Comparison of ENCODE assay signal across 22 cellular contexts in genomic region chrX:41588271-41588670, GRCh38.
"Had no signal": no experiment of that assay in that cellular context is flagged by ENCODE, and none has a peak within 500 bp of the region (broad histone marks: within the 10 kb centered on the region; RNA-seq: fewer than 3 reads in every experiment).

No MANE protein-coding gene starts in this region.

- H3K36me3 ChIP-seq: gastroesophageal sphincter, upper lobe of left lung had no signal

- H3K27ac Mint-ChIP-seq: activated naive CD4-positive, alpha-beta T cell treated with anti-CD3 and anti-CD28 coated beads, Interleukin-2, amount 10 ng/mL, durations not matched to agents 7 days and 5 days; activated naive CD8-positive, alpha-beta T cell treated with anti-CD3 and anti-CD28 coated beads, Interleukin-2, amount 10 ng/mL, durations not matched to agents 7 days and 5 days; activated T-cell treated with anti-CD3 and anti-CD28 coated beads, Interleukin-2, amount 50 U/mL, for 24 hours; stimulated activated naive CD8-positive, alpha-beta T cell treated with anti-CD3 and anti-CD28 coated beads, Interleukin-15, Interleukin-2, amounts not matched to agents 100 ng/mL and 50 ng/mL, for 24 hours had no signal

- H3K9me3 ChIP-seq: gastroesophageal sphincter, mucosa of descending colon, upper lobe of left lung had no signal

- H3K4me1 ChIP-seq: gastroesophageal sphincter, upper lobe of left lung had no signal

- H3K27me3 Mint-ChIP-seq: activated naive CD4-positive, alpha-beta T cell treated with anti-CD3 and anti-CD28 coated beads, Interleukin-2, amount 10 ng/mL, durations not matched to agents 7 days and 5 days; activated naive CD8-positive, alpha-beta T cell treated with anti-CD3 and anti-CD28 coated beads, Interleukin-2, amount 10 ng/mL, durations not matched to agents 7 days and 5 days; central memory CD8-positive, alpha-beta T cell; stimulated activated naive CD8-positive, alpha-beta T cell treated with anti-CD3 and anti-CD28 coated beads, Interleukin-15, Interleukin-2, amounts not matched to agents 100 ng/mL and 50 ng/mL, for 24 hours had no signal

- H3K9me3 Mint-ChIP-seq: activated naive CD4-positive, alpha-beta T cell treated with anti-CD3 and anti-CD28 coated beads, Interleukin-2, amount 10 ng/mL, durations not matched to agents 7 days and 5 days; activated naive CD8-positive, alpha-beta T cell treated with anti-CD3 and anti-CD28 coated beads, Interleukin-2, amount 10 ng/mL, durations not matched to agents 7 days and 5 days; activated T-cell treated with anti-CD3 and anti-CD28 coated beads, Interleukin-2, amount 50 U/mL, for 24 hours; central memory CD8-positive, alpha-beta T cell; nephron; stimulated activated naive CD8-positive, alpha-beta T cell treated with anti-CD3 and anti-CD28 coated beads, Interleukin-15, Interleukin-2, amounts not matched to agents 100 ng/mL and 50 ng/mL, for 24 hours had no signal

- H3K27ac ChIP-seq: gastroesophageal sphincter, upper lobe of left lung, VCaP had no signal

- H3K4me1 Mint-ChIP-seq: activated naive CD4-positive, alpha-beta T cell treated with anti-CD3 and anti-CD28 coated beads, Interleukin-2, amount 10 ng/mL, durations not matched to agents 7 days and 5 days; activated naive CD8-positive, alpha-beta T cell treated with anti-CD3 and anti-CD28 coated beads, Interleukin-2, amount 10 ng/mL, durations not matched to agents 7 days and 5 days; central memory CD8-positive, alpha-beta T cell had no signal

- H3K4me3 Mint-ChIP-seq: activated naive CD4-positive, alpha-beta T cell treated with anti-CD3 and anti-CD28 coated beads, Interleukin-2, amount 10 ng/mL, durations not matched to agents 7 days and 5 days; activated naive CD8-positive, alpha-beta T cell treated with anti-CD3 and anti-CD28 coated beads, Interleukin-2, amount 10 ng/mL, durations not matched to agents 7 days and 5 days; activated T-cell treated with anti-CD3 and anti-CD28 coated beads, Interleukin-2, amount 50 U/mL, for 24 hours; central memory CD8-positive, alpha-beta T cell; stimulated activated naive CD8-positive, alpha-beta T cell treated with anti-CD3 and anti-CD28 coated beads, Interleukin-15, Interleukin-2, amounts not matched to agents 100 ng/mL and 50 ng/mL, for 24 hours had no signal

- ATAC-seq: gastroesophageal sphincter, left cardiac atrium, left ventricle myocardium superior, mucosa of descending colon, right cardiac atrium had no signal

- DNase-seq: activated CD4-positive, alpha-beta T cell treated with anti-CD3 and anti-CD28 coated beads for 4 hours; activated CD4-positive, alpha-beta T cell treated with anti-CD3 and anti-CD28 coated beads, Interleukin-2, amount 50 U/mL, for 4 hours; activated gamma-delta T cell; activated naive CD4-positive, alpha-beta T cell treated with anti-CD3 and anti-CD28 coated beads, Interleukin-2, amount 10 ng/mL, durations not matched to agents 7 days and 5 days; activated naive CD8-positive, alpha-beta T cell treated with anti-CD3 and anti-CD28 coated beads, Interleukin-2, amount 10 ng/mL, durations not matched to agents 7 days and 5 days; activated T-cell treated with anti-CD3 and anti-CD28 coated beads, Interleukin-2, amount 50 U/mL, for 24 hours; amniotic stem cell; effector CD8-positive, alpha-beta T cell; hippocampal formation; left cardiac atrium; left ventricle myocardium superior; mucosa of descending colon; posterior cingulate gyrus; right cardiac atrium; stimulated activated CD4-positive, alpha-beta T cell treated with anti-CD3 and anti-CD28 coated beads, Interleukin-2, amount 100 ng/mL, for 48 hours; T-helper 9 cell; upper lobe of left lung had no signal

- H3K27me3 ChIP-seq: gastroesophageal sphincter, upper lobe of left lung had no signal

- H3K4me3 ChIP-seq: gastroesophageal sphincter, mucosa of descending colon, upper lobe of left lung had no signal
